9 cellular contexts compared by ENCODE assay signal in genomic region chr1:9291914-9292360, GRCh38. TPM values are rescaled to one million over a fixed set of nuclear protein-coding genes. Genes with fewer than 3 reads are reported as not detected.
DNase-seq lines count a peak whose midpoint lies in the region; ATAC-seq and TF ChIP-seq lines count a peak whose summit lies in the region.
"Had no signal": no experiment of that assay in that cellular context is flagged by ENCODE, and none has a peak within 500 bp of the region (broad histone marks: within the 10 kb centered on the region; RNA-seq: fewer than 3 reads in every experiment).

No MANE protein-coding gene starts in this region.

- H3K4me1 ChIP-seq in NT2/D1 (ENCODE audit: insufficient read depth, insufficient read length) (peaks cover 3% of the 10 kb centered on the region), mucosa of rectum (ENCODE audit: control insufficient read depth in 2 of 2, insufficient read depth in 2 of 2, low read length in 2 of 2) (peaks cover 24 to 26% of the 10 kb centered on the region in 2 donors)

- DNase-seq in NT2/D1 (ENCODE audit: low read depth, low spot score) (no peak), dorsolateral prefrontal cortex (peak in 2 of 10 donors; percentile 44 to 63), retina (no peak), H4 (ENCODE audit: low spot score) (no peak)
- DNase-seq in stimulated activated CD4-positive, alpha-beta T cell treated with anti-CD3 and anti-CD28 coated beads, Interleukin-4, amount 100 ng/mL, for 24 hours, result no peak

- TF ChIP-seq CTCF in C4-2B (conservative IDR thresholded peaks at IDR 0.05) (no peak), dorsolateral prefrontal cortex (IDR thresholded peaks at IDR 0.05 in 54 of 56, conservative IDR thresholded peaks at IDR 0.05 in 2 of 56; ENCODE audit: low read depth in 1 of 56, partially characterized antibody in 56 of 56) (peak in 1 of 56 donors; percentile 7)

- H3K9ac ChIP-seq in NT2/D1 (ENCODE audit: insufficient read length, low read depth) (peak overlapping the region; percentile 23), mucosa of rectum (ENCODE audit: low read depth in 1 of 2, low read length in 2 of 2) (peak overlapping the region; percentile 73 to 74)

- ATAC-seq in HG03520 (IDR thresholded peaks at IDR 0.05; ENCODE audit: unreplicated experiment), result no peak

- H3K36me3 ChIP-seq in NT2/D1 (ENCODE audit: insufficient read depth, insufficient read length, low read length), result peaks cover 5% of the 10 kb centered on the region
- H3K36me3 ChIP-seq in mucosa of rectum (ENCODE audit: control insufficient read depth in 2 of 2, insufficient read depth in 2 of 2, low read length in 2 of 2), result peaks cover 3 to 4% of the 10 kb centered on the region in 2 donors
- H3K36me3 ChIP-seq: neutrophil had no signal

- H3K27ac ChIP-seq in C4-2B (peak overlapping the region; percentile 60; the same call in 1 of the 2 replicates), dorsolateral prefrontal cortex (peak overlapping the region; percentile 15 to 95 (median 88)), mucosa of rectum (ENCODE audit: low read depth in 2 of 2, low read length in 2 of 2) (peak overlapping the region; percentile 84 to 92)
- H3K27ac ChIP-seq: neutrophil had no signal

- intact Hi-C loops in dorsolateral prefrontal cortex (cut with DNase I), result loop anchor here (5.0 kb wide), 3 partner anchors 70 to 165 kb away; no protein-coding TSS in a partner anchor

- H3K9me3 ChIP-seq in NT2/D1 (ENCODE audit: insufficient read depth, low read length) (peaks cover 28% of the 10 kb centered on the region), mucosa of rectum (ENCODE audit: control insufficient read depth in 2 of 2, low read length in 2 of 2) (peaks cover 2 to 3% of the 10 kb centered on the region in 2 donors)
- H3K9me3 ChIP-seq: neutrophil had no signal

- H3K27me3 ChIP-seq in NT2/D1 (ENCODE audit: insufficient read depth, insufficient read length) (peaks cover 19% of the 10 kb centered on the region), dorsolateral prefrontal cortex (no peaks in the 10 kb centered on the region), mucosa of rectum (ENCODE audit: control insufficient read depth in 2 of 2, insufficient read depth in 2 of 2, low read length in 2 of 2) (no peaks in the 10 kb centered on the region)

- H3K4me3 ChIP-seq in NT2/D1 (ENCODE audit: insufficient read length, low read depth) (peak overlapping the region; percentile 36), dorsolateral prefrontal cortex (peak overlapping the region; percentile 40 to 95 (median 85)), mucosa of rectum (ENCODE audit: low read length in 2 of 2) (peak overlapping the region; percentile 56 to 65)

RNA-seq across cellular contexts. Expression of gene SPSB1, which starts 0.8 kb away (rescaled TPM):
- total RNA-seq in dorsolateral prefrontal cortex, result 10 to 100 TPM in 80 of 120 experiments, 1 to 10 TPM in 40; 4.7 to 43.4 (median 12.2) TPM
- total RNA-seq in H4 (2014; rRNA removed; shearing (Covaris generic)), result 10.6 and 12.2 TPM in 2 replicates

RNA-seq across cellular contexts. Expression of gene H6PD, which starts 57.4 kb away (rescaled TPM):
- 10 to 100 TPM in 118 of 120 experiments, 1 to 10 TPM in 2; 9.0 to 25.6 (median 15.7) TPM for total RNA-seq in dorsolateral prefrontal cortex
- total RNA-seq in H4 (2014; rRNA removed; shearing (Covaris generic)), result 10.0 and 10.3 TPM in 2 replicates
